Comparison of ENCODE assay signal across 1 cellular context in the genomic region with DNA sequence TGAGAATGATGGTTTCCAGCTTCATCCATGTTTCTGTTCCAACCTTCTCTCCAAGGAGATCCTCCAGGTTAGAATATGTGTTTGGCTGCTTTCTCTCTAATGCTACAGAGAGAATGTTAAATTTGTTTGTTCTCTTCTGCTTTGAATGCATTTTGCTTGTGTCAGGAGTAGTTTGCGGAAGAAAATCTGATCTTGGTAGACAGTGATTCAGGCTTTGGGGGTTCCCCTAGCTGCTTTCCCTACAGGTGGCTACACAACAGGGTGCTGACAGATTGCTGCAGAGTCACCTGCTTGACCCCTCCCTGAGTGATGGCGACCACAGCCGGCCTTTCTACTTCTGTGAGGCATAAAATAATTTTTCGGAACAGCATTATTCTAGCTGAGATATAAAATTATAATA.
TF ChIP-seq lines count a peak whose summit lies in the region.

No MANE protein-coding gene starts in this region.

TF ChIP-seq in HEK293, 187 proteins besides CTCF, POLR2A, EP300 and RAD21 (continued from another document):
- TF ChIP-seq ZNF248 (tag by site-specific recombination; IDR thresholded peaks at IDR 0.05) (no peak), ZNF510 (tag by site-specific recombination; IDR thresholded peaks at IDR 0.05; ENCODE audit: insufficient replicate concordance) (no peak), ZFHX2 (tag by site-specific recombination; conservative IDR thresholded peaks at IDR 0.05) (no peak)
